Comparison of ENCODE assay signal across 8 cellular contexts in the genomic region with DNA sequence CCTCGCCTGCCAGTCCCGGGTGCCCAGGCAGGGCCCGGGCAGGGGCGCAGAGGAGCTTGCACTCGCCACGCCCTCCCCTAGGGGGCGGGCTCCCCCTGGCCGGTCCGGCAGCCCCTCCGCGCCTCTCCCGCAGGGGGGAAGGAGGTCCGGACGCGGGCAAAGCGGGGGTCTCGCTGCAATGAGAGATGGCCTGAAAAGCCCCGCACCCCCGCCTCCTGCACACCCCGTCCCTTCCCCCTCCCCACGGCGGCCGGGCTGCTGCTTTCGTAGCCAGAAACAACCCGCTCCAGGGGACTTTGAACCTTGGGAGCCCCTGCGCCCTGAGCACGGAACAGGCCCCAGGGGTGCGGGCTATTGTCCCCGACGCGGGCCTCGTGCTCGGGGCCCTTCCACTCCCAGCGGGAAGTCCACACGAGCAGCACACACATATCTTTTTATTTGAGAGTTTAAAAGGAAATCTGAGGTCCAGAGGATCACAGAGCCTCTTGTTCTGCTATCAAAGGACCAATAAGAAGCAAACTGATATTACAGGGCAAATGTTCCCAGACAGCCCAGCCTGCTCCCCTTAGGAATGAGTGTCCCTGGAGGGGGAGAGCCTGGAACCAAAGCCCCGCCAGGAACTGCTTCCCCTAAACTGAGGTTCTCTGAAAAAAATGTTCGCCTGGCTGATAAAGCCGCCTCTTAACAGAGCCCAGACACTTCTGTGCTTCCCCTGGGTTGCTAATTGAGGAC. TPM values are rescaled to one million over a fixed set of nuclear protein-coding genes. Genes with fewer than 3 reads are reported as not detected.
DNase-seq lines count a peak whose midpoint lies in the region; ATAC-seq, FAIRE-seq and TF ChIP-seq lines count a peak whose summit lies in the region.

No MANE protein-coding gene starts in this region.

- DNase-seq in AG09309 (ENCODE audit: low read depth): no peak
- DNase-seq in RWPE1 (ENCODE audit: low spot score): no peak
- peak in 3 of 4 donors; percentile 53 to 62 (median 56) for DNase-seq in body of pancreas
- DNase-seq in keratinocyte (ENCODE audit: low read depth, low spot score): no peak
- peak; percentile 62 for DNase-seq in stimulated activated CD4-positive, alpha-beta T cell treated with anti-CD3 and anti-CD28 coated beads, Interleukin-4, amount 100 ng/mL, for 1 hour
- no peak for DNase-seq in T1000 (lab: John Stamatoyannopoulos, UW)

- peak overlapping the region; percentile 72 for H2AFZ ChIP-seq in keratinocyte (ENCODE audit: control insufficient read depth, low read length)

- 5 to 35% methylated on average over 6 to 38 of the region's 38 CpGs for WGBS in body of pancreas, 2 donors

- ATAC-seq in body of pancreas (peak; percentile 59), GM18858 (IDR thresholded peaks at IDR 0.05; ENCODE audit: unreplicated experiment) (no peak)

- dilution Hi-C loops in keratinocyte (cut with MboI; ENCODE audit: extremely low pct_ligation_motif_present, low sequenced_read_pairs): no loop called here

- H3K4me3 ChIP-seq in AG09309 (ENCODE audit: control insufficient read depth, low read depth, low read length): peak overlapping the region; percentile 10
- H3K4me3 ChIP-seq in GM12875 (ENCODE audit: low read depth, low read length): no peak overlapping the region
- H3K4me3 ChIP-seq in body of pancreas: no peak overlapping the region
- H3K4me3 ChIP-seq in keratinocyte (ENCODE audit: control insufficient read depth in 2 of 3, extremely low read depth in 1 of 3, insufficient read depth in 2 of 3, low read depth in 1 of 3, low read length in 3 of 3): no peak overlapping the region

- no peak for TF ChIP-seq POLR2A in body of pancreas (IDR thresholded peaks at IDR 0.05)

- H3K27me3 ChIP-seq in body of pancreas (peaks cover 0 to 34% of the 10 kb centered on the region in 2 donors), keratinocyte (ENCODE audit: control insufficient read depth, extremely low read depth, insufficient read depth, low read length) (peaks cover 42% of the 10 kb centered on the region)

- H3K9me3 ChIP-seq in body of pancreas (no peaks in the 10 kb centered on the region), keratinocyte (ENCODE audit: control insufficient read depth, low read depth, low read length) (no peaks in the 10 kb centered on the region)

- no peaks in the 10 kb centered on the region for H4K20me1 ChIP-seq in keratinocyte (ENCODE audit: control insufficient read depth, extremely low read depth, insufficient read depth, low read length)

- H3K9me1 ChIP-seq in keratinocyte (ENCODE audit: control insufficient read depth, extremely low read depth, insufficient read depth, low read length): no peaks in the 10 kb centered on the region

- peaks cover 55% of the 10 kb centered on the region for H3K4me1 ChIP-seq in body of pancreas
- peaks cover 19% of the 10 kb centered on the region for H3K4me1 ChIP-seq in keratinocyte (ENCODE audit: control insufficient read depth, extremely low read depth, insufficient read depth, low read length)

- H3K9ac ChIP-seq in keratinocyte (ENCODE audit: control insufficient read depth, extremely low read depth, insufficient read depth, low read length): no peak overlapping the region

- H3K4me2 ChIP-seq in keratinocyte (ENCODE audit: control insufficient read depth, extremely low read depth, insufficient read depth, low read depth, low read length): peak overlapping the region; percentile 32

- H3K36me3 ChIP-seq in body of pancreas (replicated peaks in 1 of 2; ENCODE audit: insufficient read depth in 1 of 2, low read depth in 2 of 2): no peaks in the 10 kb centered on the region
- H3K36me3 ChIP-seq in keratinocyte (ENCODE audit: control insufficient read depth in 2 of 2, extremely low read depth in 1 of 2, insufficient read depth in 2 of 2, low read length in 2 of 2): no peaks in the 10 kb centered on the region

- H3K79me2 ChIP-seq in keratinocyte (ENCODE audit: control insufficient read depth, insufficient read depth, low read length): no peaks in the 10 kb centered on the region

- no peak for FAIRE-seq in keratinocyte (lab: Jason Lieb, UNC)

- intact Hi-C loops in body of pancreas (cut with DNase I): loop anchor here (5.0 to 10.0 kb wide), 2 partner anchors 50 to 72 kb away; a partner anchor contains a TSS

- POLR2A ChIA-PET in RWPE1 (lab: Yijun Ruan, JAX; ENCODE audit: low non-redundant PET): no interaction called here

- peak overlapping the region; percentile 18; the same call in 1 of the 2 replicates for H3K27ac ChIP-seq in RWPE1
- H3K27ac ChIP-seq in body of pancreas: peak overlapping the region in 3 of 4 donors; percentile 55 to 74 (median 61)
- no peak overlapping the region for H3K27ac ChIP-seq in keratinocyte (ENCODE audit: control insufficient read depth, insufficient read depth, low read length)

- CTCF ChIA-PET in RWPE1 (lab: Yijun Ruan, JAX): interaction anchor here (0.7 to 3.0 kb wide), 5 partner anchors 10 to 70 kb away, joined by 3 to 12 read pairs (median 5); no protein-coding TSS in a partner anchor

- TF ChIP-seq CTCF in AG09309 (IDR thresholded peaks at IDR 0.05; ENCODE audit: control insufficient read depth, insufficient read depth, low read depth, low read length, missing control alignments) (peak; percentile 66), GM12875 (IDR thresholded peaks at IDR 0.05; ENCODE audit: borderline replicate concordance, insufficient read depth, low read depth, low read length) (peak; percentile 89), RWPE1 (conservative IDR thresholded peaks at IDR 0.05; ENCODE audit: low read depth) (peak; percentile 89), body of pancreas (IDR thresholded peaks at IDR 0.05) (peak; percentile 35 to 80 (median 61)), keratinocyte (optimal IDR thresholded peaks at IDR 0.05 in 1 of 3, IDR thresholded peaks at IDR 0.05 in 1 of 3, conservative IDR thresholded peaks at IDR 0.05 in 1 of 3; ENCODE audit: extremely low read depth in 1 of 3, insufficient read depth in 2 of 3, low read length in 3 of 3) (peak; percentile 21 to 77 (median 75))

RNA-seq across cellular contexts. Expression of a gene that starts 5.8 kb away (rescaled TPM):
- total RNA-seq in body of pancreas: 10 to 100 TPM; 15.6 to 17.8 TPM
- 5.4 to 11.0 TPM (median 7.0 TPM) in 3 replicates for polyA plus RNA-seq in keratinocyte
- 26.5 TPM for polyA plus RNA-seq in keratinocyte (2011; ENCODE audit: low read depth)
- polyA plus RNA-seq in keratinocyte (2011; cell fraction: cytosol; rRNA removed): 3.5 and 6.7 TPM in 2 replicates
- polyA plus RNA-seq in keratinocyte (2011; cell fraction: nucleus; rRNA removed): 9.5 and 9.7 TPM in 2 replicates
- polyA plus RNA-seq in keratinocyte (2012; ENCODE audit: low replicate concordance): 8.2 and 21.9 TPM in 2 replicates
- 1.8 to 6.5 TPM (median 2.7 TPM) in 3 replicates for polyA minus RNA-seq in keratinocyte
- polyA minus RNA-seq in keratinocyte (2011; cell fraction: cytosol; rRNA and poly(A)+ RNA removed): 17.5 TPM
- 12.8 and 12.9 TPM in 2 replicates for polyA minus RNA-seq in keratinocyte (2011; cell fraction: nucleus; rRNA and poly(A)+ RNA removed)

RNA-seq across cellular contexts. Expression of a gene that starts 48.2 kb away (rescaled TPM):
- 1 to 10 TPM; 1.6 to 1.8 TPM for total RNA-seq in body of pancreas
- polyA plus RNA-seq in keratinocyte: 0.22 to 0.49 TPM (median 0.24 TPM) in 3 replicates
- polyA plus RNA-seq in keratinocyte (2011; ENCODE audit: low read depth): 0.31 TPM
- 0.29 and 0.86 TPM in 2 replicates for polyA plus RNA-seq in keratinocyte (2011; cell fraction: cytosol; rRNA removed)
- polyA plus RNA-seq in keratinocyte (2011; cell fraction: nucleus; rRNA removed): 0.67 and 1.5 TPM in 2 replicates
- polyA plus RNA-seq in keratinocyte (2012; ENCODE audit: low replicate concordance): 2.2 and 2.8 TPM in 2 replicates
- 0.13 to 0.38 TPM (median 0.36 TPM) in 3 replicates for polyA minus RNA-seq in keratinocyte
- not detected for polyA minus RNA-seq in keratinocyte (2011; cell fraction: cytosol; rRNA and poly(A)+ RNA removed)
- polyA minus RNA-seq in keratinocyte (2011; cell fraction: nucleus; rRNA and poly(A)+ RNA removed): 0.53 and 1.9 TPM in 2 replicates

Comparison
In these comparisons a context has a peak if more than half of its experiments do, and no peak if none do; other contexts are left out.
1. DNase-seq: peak in body of pancreas (3 of 4) and stimulated activated CD4-positive, alpha-beta T cell treated with anti-CD3 and anti-CD28 coated beads, Interleukin-4, amount 100 ng/mL, for 1 hour (single experiment); none in AG09309 (single experiment), RWPE1 (single experiment), keratinocyte (single experiment) and T1000 (single experiment).
2. Peak in every context shown above with its lines, with median percentiles within 50 percentile points of each other: CTCF ChIP-seq.